20 cellular contexts compared by ENCODE assay signal in the genomic region with DNA sequence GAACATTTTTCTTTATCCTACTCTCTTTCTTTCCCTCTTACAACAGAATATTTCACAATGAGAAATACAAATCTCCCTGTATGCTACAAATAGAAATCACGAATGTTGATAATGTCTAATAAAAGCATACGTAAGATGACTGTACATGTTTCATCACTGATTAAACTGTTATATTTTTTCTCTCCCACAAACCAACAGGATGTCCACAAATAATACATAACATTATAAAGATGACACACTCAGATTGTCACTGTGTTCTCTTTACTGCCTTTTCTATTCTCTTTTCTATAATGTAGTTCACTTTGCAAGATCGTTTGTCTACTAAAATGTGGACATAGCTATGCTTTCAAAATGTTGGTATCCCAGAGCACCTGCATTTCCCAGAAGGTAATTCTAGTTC.
"Had no signal": no experiment of that assay in that cellular context is flagged by ENCODE, and none has a peak within 500 bp of the region (broad histone marks: within the 10 kb centered on the region; RNA-seq: fewer than 3 reads in every experiment).

No MANE protein-coding gene starts in this region.

- H3K36me3 Mint-ChIP-seq: brain had no signal

- H3K4me3 ChIP-seq: coronary artery, esophagus squamous epithelium, right atrium auricular region, upper lobe of right lung had no signal

- H3K27ac Mint-ChIP-seq: activated naive CD8-positive, alpha-beta T cell treated with anti-CD3 and anti-CD28 coated beads for 36 hours; activated T-cell treated with anti-CD3 and anti-CD28 coated beads, Interleukin-2, amount 50 U/mL, for 24 hours; brain; progenitor cell of endocrine pancreas had no signal

- H3K9me3 ChIP-seq: esophagus squamous epithelium, right atrium auricular region, upper lobe of right lung had no signal

- H3K27me3 ChIP-seq: esophagus squamous epithelium, right atrium auricular region, upper lobe of right lung had no signal

- H3K4me1 ChIP-seq: esophagus squamous epithelium, right atrium auricular region, upper lobe of right lung had no signal

- DNase-seq: activated CD4-positive, CD25-positive, alpha-beta regulatory T cell treated with anti-CD3 and anti-CD28 coated beads, Interleukin-2, amount 50 U/mL, for 72 hours; activated gamma-delta T cell treated with Interleukin-2 at 50 U/mL for 16 hours; activated naive CD8-positive, alpha-beta T cell treated with anti-CD3 and anti-CD28 coated beads for 36 hours; activated T-cell treated with anti-CD3 and anti-CD28 coated beads, Interleukin-2, amount 50 U/mL, for 24 hours; central memory CD4-positive, alpha-beta T cell; esophagus squamous epithelium; hypothalamus; kidney glomerular epithelial cell; mesenchymal stem cell; nucleus accumbens; stimulated activated CD4-positive, alpha-beta T cell treated with anti-CD3 and anti-CD28 coated beads, Interleukin-4, amount 100 ng/mL, for 4 hours; stimulated activated CD8-positive, alpha-beta memory T cell treated with anti-CD3 and anti-CD28 coated beads, Interleukin-4, amount 100 ng/mL, for 48 hours; stimulated activated naive CD8-positive, alpha-beta T cell treated with anti-CD3 and anti-CD28 coated beads, Interleukin-15, Interleukin-2, amounts not matched to agents 100 U/mL and 50 U/mL, for 24 hours; T-helper 9 cell; upper lobe of right lung had no signal

- H3K27ac ChIP-seq: coronary artery, esophagus squamous epithelium, right atrium auricular region, upper lobe of right lung had no signal

- H3K9me3 Mint-ChIP-seq: activated T-cell treated with anti-CD3 and anti-CD28 coated beads, Interleukin-2, amount 50 U/mL, for 24 hours; brain; nephron had no signal

- H3K4me3 Mint-ChIP-seq: activated naive CD8-positive, alpha-beta T cell treated with anti-CD3 and anti-CD28 coated beads for 36 hours; activated T-cell treated with anti-CD3 and anti-CD28 coated beads, Interleukin-2, amount 50 U/mL, for 24 hours; brain; nephron had no signal

- H3K36me3 ChIP-seq: esophagus squamous epithelium, right atrium auricular region, upper lobe of right lung had no signal

- ATAC-seq: stimulated activated naive CD8-positive, alpha-beta T cell treated with anti-CD3 and anti-CD28 coated beads, Interleukin-15, Interleukin-2, amounts not matched to agents 100 U/mL and 50 U/mL, for 24 hours; upper lobe of right lung had no signal

- H3K27me3 Mint-ChIP-seq: activated naive CD8-positive, alpha-beta T cell treated with anti-CD3 and anti-CD28 coated beads for 36 hours; activated T-cell treated with anti-CD3 and anti-CD28 coated beads, Interleukin-2, amount 50 U/mL, for 24 hours; progenitor cell of endocrine pancreas had no signal
